ENCODE assay signal across 14 cellular contexts in the genomic region with DNA sequence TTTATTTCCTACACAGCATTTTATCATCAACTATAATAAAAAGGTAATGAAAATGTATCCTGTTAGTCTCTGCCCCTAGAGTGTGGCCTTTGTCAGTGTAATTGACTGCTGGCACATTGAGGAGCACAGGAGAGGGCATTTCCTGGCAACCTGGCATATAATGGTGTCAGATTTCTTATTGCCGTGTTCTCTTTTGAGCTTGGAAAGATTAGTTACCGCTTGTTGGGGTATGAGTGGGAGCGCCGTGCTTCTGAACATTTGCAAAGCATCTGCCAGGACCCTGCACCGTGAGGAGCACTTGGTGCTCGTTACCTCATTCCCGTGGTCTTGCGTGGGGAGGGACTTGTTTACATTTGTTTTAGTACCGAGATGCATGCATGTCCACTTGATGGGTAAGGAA.
DNase-seq lines count a peak whose midpoint lies in the region; ATAC-seq and TF ChIP-seq lines count a peak whose summit lies in the region.
"Had no signal": no experiment of that assay in that cellular context is flagged by ENCODE, and none has a peak within 500 bp of the region (broad histone marks: within the 10 kb centered on the region; RNA-seq: fewer than 3 reads in every experiment).

No MANE protein-coding gene starts in this region.

- peaks cover 90% of the 10 kb centered on the region for H3K4me1 Mint-ChIP-seq in GM23338
- H3K4me1 Mint-ChIP-seq in naive thymus-derived CD4-positive, alpha-beta T cell: no peaks in the 10 kb centered on the region
- H3K4me1 Mint-ChIP-seq: naive B cell had no signal

- 62 to 79% methylated on average over 9 of the region's 9 CpGs for whole genome bisulfite sequencing in lung, 2 donors

- CTCF ChIA-PET in naive thymus-derived CD4-positive, alpha-beta T cell (lab: Charles Lee): no interaction called here

- H3K27me3 Mint-ChIP-seq in GM23338 (ENCODE audit: insufficient read depth, low read depth, poor library complexity): peaks cover 22% of the 10 kb centered on the region
- H3K27me3 Mint-ChIP-seq in naive thymus-derived CD4-positive, alpha-beta T cell: no peaks in the 10 kb centered on the region
- H3K27me3 Mint-ChIP-seq: naive B cell had no signal

- no peak overlapping the region for H3K27ac Mint-ChIP-seq in GM23338
- no peak overlapping the region for H3K27ac Mint-ChIP-seq in naive thymus-derived CD4-positive, alpha-beta T cell

- DNase-seq in GM23338 (ENCODE audit: low spot score): no peak
- peak; percentile 56 for DNase-seq in NCI-H146 (lab: John Stamatoyannopoulos, UW)
- no peak for DNase-seq in RWPE2 (ENCODE audit: low spot score)
- no peak for DNase-seq in lung (ENCODE audit: low spot score)
- no peak for DNase-seq in naive thymus-derived CD4-positive, alpha-beta T cell
- no peak for DNase-seq in G401 (ENCODE audit: low spot score)
- DNase-seq in stimulated activated CD4-positive, alpha-beta T cell treated with anti-CD3 and anti-CD28 coated beads, Interleukin-15, amount 100 ng/mL, for 24 hours: no peak
- DNase-seq: cortex of kidney, KG1, naive B cell, substantia nigra had no signal

- no peaks in the 10 kb centered on the region for H3K9me3 Mint-ChIP-seq in GM23338
- no peaks in the 10 kb centered on the region for H3K9me3 Mint-ChIP-seq in naive thymus-derived CD4-positive, alpha-beta T cell

- ATAC-seq in GM23338 (no peak), RWPE2 (ENCODE audit: low read depth) (peak; percentile 74), lung (ENCODE audit: insufficient read depth, low FRiP score) (peak; percentile 55), GM19397 (IDR thresholded peaks at IDR 0.05; ENCODE audit: unreplicated experiment) (no peak)
- ATAC-seq in naive thymus-derived CD4-positive, alpha-beta T cell: no peak
- ATAC-seq: activated CD4-positive, CD25-positive, alpha-beta regulatory T cell treated with anti-CD3 and anti-CD28 coated beads, Interleukin-2, amount 50 U/mL, for 24 hours had no signal

- POLR2A ChIA-PET in naive thymus-derived CD4-positive, alpha-beta T cell (lab: Charles Lee): no interaction called here

- H3K9me2 ChIP-seq in GM23338 (ENCODE audit: insufficient read depth): no peaks in the 10 kb centered on the region

- H3K4me3 Mint-ChIP-seq in GM23338: no peak overlapping the region
- H3K4me3 Mint-ChIP-seq in naive thymus-derived CD4-positive, alpha-beta T cell: no peak overlapping the region
- H3K4me3 Mint-ChIP-seq: naive B cell had no signal

- in situ Hi-C loops in G401 (cut with HindIII; ENCODE audit: low sequenced_read_pairs): no loop called here

- no peak overlapping the region for H3K4me3 ChIP-seq in GM23338
- H3K4me3 ChIP-seq in RWPE2 (ENCODE audit: severe bottlenecking): no peak overlapping the region
- H3K4me3 ChIP-seq in lung: no peak overlapping the region
- no peak overlapping the region for H3K4me3 ChIP-seq in naive thymus-derived CD4-positive, alpha-beta T cell (ENCODE audit: low read length)
- H3K4me3 ChIP-seq: adrenal gland had no signal

- H3K4me1 ChIP-seq in GM23338 (ENCODE audit: insufficient read depth) (peaks cover 94% of the 10 kb centered on the region), RWPE2 (ENCODE audit: insufficient read depth, poor library complexity, severe bottlenecking) (peaks cover 37% of the 10 kb centered on the region), lung (ENCODE audit: control insufficient read depth in 2 of 2, insufficient read depth in 2 of 2, low read length in 2 of 2) (peaks cover 16 to 32% of the 10 kb centered on the region in 2 donors)
- no peaks in the 10 kb centered on the region for H3K4me1 ChIP-seq in naive thymus-derived CD4-positive, alpha-beta T cell (ENCODE audit: control insufficient read depth in 2 of 2, insufficient read depth in 2 of 2, low read length in 2 of 2)

- peak overlapping the region; percentile 61 for H3K4me2 ChIP-seq in GM23338

- H3K9me3 ChIP-seq in RWPE2 (ENCODE audit: severe bottlenecking) (no peaks in the 10 kb centered on the region), lung (ENCODE audit: control insufficient read depth in 2 of 2, insufficient read depth in 1 of 2, low read length in 1 of 2) (no peaks in the 10 kb centered on the region)
- no peaks in the 10 kb centered on the region for H3K9me3 ChIP-seq in naive thymus-derived CD4-positive, alpha-beta T cell (ENCODE audit: control insufficient read depth in 2 of 3, low read length in 3 of 3)
- H3K9me3 ChIP-seq: adrenal gland had no signal

- H3K27me3 ChIP-seq in GM23338 (ENCODE audit: insufficient read depth): no peaks in the 10 kb centered on the region
- no peaks in the 10 kb centered on the region for H3K27me3 ChIP-seq in RWPE2 (ENCODE audit: insufficient read depth, poor library complexity, severe bottlenecking)
- no peaks in the 10 kb centered on the region for H3K27me3 ChIP-seq in lung (ENCODE audit: control insufficient read depth, insufficient read depth)
- no peaks in the 10 kb centered on the region for H3K27me3 ChIP-seq in naive thymus-derived CD4-positive, alpha-beta T cell (ENCODE audit: control insufficient read depth in 2 of 2, insufficient read depth in 2 of 2, low read length in 2 of 2)
- H3K27me3 ChIP-seq: adrenal gland had no signal

- intact Hi-C loops in naive thymus-derived CD4-positive, alpha-beta T cell (cut with micrococcal nuclease): no loop called here

- H3F3A ChIP-seq in GM23338 (replicated peaks; ENCODE audit: low read depth): peaks cover 7% of the 10 kb centered on the region

- H3K27ac ChIP-seq in GM23338 (ENCODE audit: low read depth) (no peak overlapping the region), RWPE2 (ENCODE audit: poor library complexity, severe bottlenecking) (peak overlapping the region; percentile 81), lung (ENCODE audit: low read depth in 1 of 2, low read length in 1 of 2) (no peak overlapping the region)
- no peak overlapping the region for H3K27ac ChIP-seq in naive thymus-derived CD4-positive, alpha-beta T cell (ENCODE audit: low read depth, low read length)
- H3K27ac ChIP-seq: adrenal gland had no signal

- peaks cover 87% of the 10 kb centered on the region for H3K79me2 ChIP-seq in GM23338 (replicated peaks; ENCODE audit: insufficient read depth)

- no peak for TF ChIP-seq CTCF in GM23338 (conservative IDR thresholded peaks at IDR 0.05; ENCODE audit: low read depth in 2 of 2)
- no peak for TF ChIP-seq CTCF in RWPE2 (IDR thresholded peaks at IDR 0.05; ENCODE audit: poor library complexity, severe bottlenecking)
- no peak for TF ChIP-seq CTCF in lung (IDR thresholded peaks at IDR 0.05; ENCODE audit: control extremely low read depth, extremely low read depth)

- peaks cover 7% of the 10 kb centered on the region; the same call in 2 of the 3 replicates for H3K36me3 Mint-ChIP-seq in GM23338 (ENCODE audit: low read depth)
- H3K36me3 Mint-ChIP-seq in naive thymus-derived CD4-positive, alpha-beta T cell: no peaks in the 10 kb centered on the region
- H3K36me3 Mint-ChIP-seq: naive B cell had no signal

- no peaks in the 10 kb centered on the region for H3K36me3 ChIP-seq in GM23338 (ENCODE audit: insufficient read depth)
- no peaks in the 10 kb centered on the region for H3K36me3 ChIP-seq in RWPE2 (ENCODE audit: low read depth)
- H3K36me3 ChIP-seq in lung (ENCODE audit: control insufficient read depth in 2 of 2, insufficient read depth in 2 of 2, low read length in 2 of 2): no peaks in the 10 kb centered on the region
- no peaks in the 10 kb centered on the region for H3K36me3 ChIP-seq in naive thymus-derived CD4-positive, alpha-beta T cell (ENCODE audit: control insufficient read depth in 2 of 3, insufficient read depth in 3 of 3, low read length in 3 of 3)
- H3K36me3 ChIP-seq: adrenal gland had no signal

- H4K20me1 ChIP-seq in GM23338 (replicated peaks; ENCODE audit: insufficient read depth): no peaks in the 10 kb centered on the region

- H2AFZ ChIP-seq in GM23338: no peak overlapping the region

TF ChIP-seq in GM23338, 12 proteins besides CTCF, POLR2A, EP300 and RAD21:
- TF ChIP-seq ZNF331 (CRISPR knock-in tag; IDR thresholded peaks at IDR 0.05; ENCODE audit: low read depth): no peak
- TF ChIP-seq EZH2 (IDR thresholded peaks at IDR 0.05; ENCODE audit: low read depth, unreplicated experiment): no peak
- no peak for TF ChIP-seq JUNB (IDR thresholded peaks at IDR 0.05; ENCODE audit: unreplicated experiment)
- TF ChIP-seq ZNF114 (CRISPR knock-in tag; IDR thresholded peaks at IDR 0.05): no peak
- TF ChIP-seq, protein P1, sequence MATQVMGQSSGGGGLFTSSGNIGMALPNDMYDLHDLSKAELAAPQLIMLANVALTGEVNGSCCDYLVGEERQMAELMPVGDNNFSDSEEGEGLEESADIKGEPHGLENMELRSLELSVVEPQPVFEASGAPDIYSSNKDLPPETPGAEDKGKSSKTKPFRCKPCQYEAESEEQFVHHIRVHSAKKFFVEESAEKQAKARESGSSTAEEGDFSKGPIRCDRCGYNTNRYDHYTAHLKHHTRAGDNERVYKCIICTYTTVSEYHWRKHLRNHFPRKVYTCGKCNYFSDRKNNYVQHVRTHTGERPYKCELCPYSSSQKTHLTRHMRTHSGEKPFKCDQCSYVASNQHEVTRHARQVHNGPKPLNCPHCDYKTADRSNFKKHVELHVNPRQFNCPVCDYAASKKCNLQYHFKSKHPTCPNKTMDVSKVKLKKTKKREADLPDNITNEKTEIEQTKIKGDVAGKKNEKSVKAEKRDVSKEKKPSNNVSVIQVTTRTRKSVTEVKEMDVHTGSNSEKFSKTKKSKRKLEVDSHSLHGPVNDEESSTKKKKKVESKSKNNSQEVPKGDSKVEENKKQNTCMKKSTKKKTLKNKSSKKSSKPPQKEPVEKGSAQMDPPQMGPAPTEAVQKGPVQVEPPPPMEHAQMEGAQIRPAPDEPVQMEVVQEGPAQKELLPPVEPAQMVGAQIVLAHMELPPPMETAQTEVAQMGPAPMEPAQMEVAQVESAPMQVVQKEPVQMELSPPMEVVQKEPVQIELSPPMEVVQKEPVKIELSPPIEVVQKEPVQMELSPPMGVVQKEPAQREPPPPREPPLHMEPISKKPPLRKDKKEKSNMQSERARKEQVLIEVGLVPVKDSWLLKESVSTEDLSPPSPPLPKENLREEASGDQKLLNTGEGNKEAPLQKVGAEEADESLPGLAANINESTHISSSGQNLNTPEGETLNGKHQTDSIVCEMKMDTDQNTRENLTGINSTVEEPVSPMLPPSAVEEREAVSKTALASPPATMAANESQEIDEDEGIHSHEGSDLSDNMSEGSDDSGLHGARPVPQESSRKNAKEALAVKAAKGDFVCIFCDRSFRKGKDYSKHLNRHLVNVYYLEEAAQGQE (IDR thresholded peaks at IDR 0.05; ENCODE audit: unreplicated experiment): no peak

Comparison
In these comparisons a context has a peak if more than half of its experiments do, and no peak if none do; other contexts are left out.
1. ATAC-seq: peak in RWPE2 (single experiment) and lung (single experiment); none in GM23338 (single experiment), GM19397 (single experiment) and naive thymus-derived CD4-positive, alpha-beta T cell (single experiment).